In the genomic region with DNA sequence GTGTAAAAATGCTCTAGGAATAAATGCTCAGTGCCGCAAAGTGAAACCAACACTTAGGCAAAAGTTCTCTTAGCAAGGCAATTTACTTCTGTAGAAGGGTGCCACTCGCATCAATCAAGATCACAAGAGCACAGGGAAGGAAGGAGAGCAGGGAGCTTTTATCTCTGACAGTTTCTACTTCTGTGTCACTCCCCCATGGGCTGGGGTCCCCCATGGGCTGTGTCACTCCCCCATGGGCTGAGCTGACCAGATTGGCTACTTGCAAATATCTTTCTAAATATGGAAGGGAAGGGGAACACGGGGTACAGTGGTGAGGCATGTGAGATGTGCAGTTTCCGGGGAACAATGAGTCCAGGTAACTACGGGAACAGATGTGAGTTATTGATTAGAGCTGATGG, we compare ENCODE assay signal across 8 cellular contexts. TPM values are rescaled to one million over a fixed set of nuclear protein-coding genes. Genes with fewer than 3 reads are reported as not detected.
DNase-seq lines count a peak whose midpoint lies in the region; ATAC-seq, FAIRE-seq and TF ChIP-seq lines count a peak whose summit lies in the region.

No MANE protein-coding gene starts in this region.

- peaks cover 8% of the 10 kb centered on the region for H3K27me3 Mint-ChIP-seq in IgD-negative memory B cell

- H4K20me1 ChIP-seq in neural cell (ENCODE audit: insufficient read depth) = no peaks in the 10 kb centered on the region

- H3K4me1 Mint-ChIP-seq in IgD-negative memory B cell = peaks cover 0 to 9% (median 6%) of the 10 kb centered on the region in 3 donors

- peak overlapping the region; percentile 73 to 96 (median 89) for H3K4me3 Mint-ChIP-seq in IgD-negative memory B cell

- H3K9me2 ChIP-seq in neural cell (ENCODE audit: insufficient read depth, low read length) = no peaks in the 10 kb centered on the region

- TF ChIP-seq CTCF in A549 (IDR thresholded peaks at IDR 0.05) = no peak
- no peak for TF ChIP-seq CTCF in coronary artery (IDR thresholded peaks at IDR 0.05)
- TF ChIP-seq CTCF in neural cell (IDR thresholded peaks at IDR 0.05; ENCODE audit: poor library complexity, severe bottlenecking) = no peak

- peaks cover 1 to 5% (median 2%) of the 10 kb centered on the region in 3 donors for H3K9me3 Mint-ChIP-seq in IgD-negative memory B cell

- H3K4me1 ChIP-seq in A549 = no peaks in the 10 kb centered on the region

- POLR2A ChIA-PET in A549 (lab: Yijun Ruan, JAX) = no interaction called here

- no peak for FAIRE-seq in A549 (lab: Jason Lieb, UNC)

- no peak for TF ChIP-seq POLR2A in A549 (IDR thresholded peaks at IDR 0.05; ENCODE audit: low read length)

- no peaks in the 10 kb centered on the region for H3K9me3 ChIP-seq in A549
- no peaks in the 10 kb centered on the region for H3K9me3 ChIP-seq in neural cell (ENCODE audit: low read length)

- no peaks in the 10 kb centered on the region for H3K27me3 ChIP-seq in neural cell (ENCODE audit: insufficient read depth, low read depth, low read length)

- peak overlapping the region in 1 of 2 experiments; percentile 39; a peak in 2 of 6 replicates for H3K27ac ChIP-seq in A549
- H3K27ac ChIP-seq in coronary artery = no peak overlapping the region
- H3K27ac ChIP-seq in neural cell (ENCODE audit: low read length) = no peak overlapping the region

- DNase-seq in A549 (ENCODE audit: low read depth in 1 of 2, low spot score in 1 of 2) = no peak
- no peak for DNase-seq in coronary artery (ENCODE audit: low spot score)
- no peak for DNase-seq in KG1 (lab: John Stamatoyannopoulos, UW)
- DNase-seq in medulla oblongata (ENCODE audit: extremely low spot score) = no peak
- no peak for DNase-seq in 8988T

- no peaks in the 10 kb centered on the region for H3K79me2 ChIP-seq in neural cell (replicated peaks; ENCODE audit: insufficient read depth, low read length)

- TF ChIP-seq EP300 in A549 (IDR thresholded peaks at IDR 0.05) = no peak
- TF ChIP-seq EP300 in neural cell (conservative IDR thresholded peaks at IDR 0.05; ENCODE audit: poor library complexity, severe bottlenecking) = no peak

- CTCF ChIA-PET in A549 (lab: Yijun Ruan, JAX) = interaction anchor here (0.6 to 1.6 kb wide), 10 partner anchors 13 to 605 kb away, joined by 3 to 6 read pairs (median 3); a partner anchor contains a TSS

- no peak overlapping the region for H3K27ac Mint-ChIP-seq in IgD-negative memory B cell

- no peaks in the 10 kb centered on the region for H3F3A ChIP-seq in neural cell (ENCODE audit: insufficient read depth, low read length, poor library complexity, severe bottlenecking)

- H3K4me3 ChIP-seq in A549 (peak overlapping the region; percentile 45), coronary artery (peak overlapping the region; percentile 71), neural cell (ENCODE audit: low read length) (peak overlapping the region; percentile 61)

- H3K36me3 ChIP-seq in neural cell (ENCODE audit: insufficient read depth, low read length) = no peaks in the 10 kb centered on the region

- H3K36me3 Mint-ChIP-seq in IgD-negative memory B cell = no peaks in the 10 kb centered on the region

- ATAC-seq in A549 = peak; percentile 23 to 51; a peak in 4 of 6 replicates
- ATAC-seq in GM19463 (IDR thresholded peaks at IDR 0.05; ENCODE audit: unreplicated experiment) = peak; percentile 20

- H3K9ac ChIP-seq in neural cell (ENCODE audit: low read length) = no peak overlapping the region

- 18% methylated on average over 5 of the region's 5 CpGs for WGBS in A549 (ENCODE audit: missing lambda C conversion rate)

- H2AFZ ChIP-seq in neural cell (ENCODE audit: low read depth, low read length) = no peak overlapping the region

- H3K4me2 ChIP-seq in A549 (peak overlapping the region; percentile 92), neural cell (ENCODE audit: low read length) (no peak overlapping the region)

- TF ChIP-seq RAD21 in A549 (conservative IDR thresholded peaks at IDR 0.05 in 1 of 2, IDR thresholded peaks at IDR 0.05 in 1 of 2) (no peak), neural cell (conservative IDR thresholded peaks at IDR 0.05) (no peak)

TF ChIP-seq in A549, 52 proteins besides CTCF, POLR2A, EP300 and RAD21:
- TF ChIP-seq, protein P1, sequence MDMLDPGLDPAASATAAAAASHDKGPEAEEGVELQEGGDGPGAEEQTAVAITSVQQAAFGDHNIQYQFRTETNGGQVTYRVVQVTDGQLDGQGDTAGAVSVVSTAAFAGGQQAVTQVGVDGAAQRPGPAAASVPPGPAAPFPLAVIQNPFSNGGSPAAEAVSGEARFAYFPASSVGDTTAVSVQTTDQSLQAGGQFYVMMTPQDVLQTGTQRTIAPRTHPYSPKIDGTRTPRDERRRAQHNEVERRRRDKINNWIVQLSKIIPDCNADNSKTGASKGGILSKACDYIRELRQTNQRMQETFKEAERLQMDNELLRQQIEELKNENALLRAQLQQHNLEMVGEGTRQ (IDR thresholded peaks at IDR 0.05) = no peak
- TF ChIP-seq HEYL (CRISPR knock-in tag; IDR thresholded peaks at IDR 0.05) = no peak

TF ChIP-seq in neural cell, 6 proteins besides CTCF, POLR2A, EP300 and RAD21 (continues in another document):
- no peak for TF ChIP-seq MXI1 (conservative IDR thresholded peaks at IDR 0.05; ENCODE audit: poor library complexity, severe bottlenecking)
- TF ChIP-seq, protein P2, sequence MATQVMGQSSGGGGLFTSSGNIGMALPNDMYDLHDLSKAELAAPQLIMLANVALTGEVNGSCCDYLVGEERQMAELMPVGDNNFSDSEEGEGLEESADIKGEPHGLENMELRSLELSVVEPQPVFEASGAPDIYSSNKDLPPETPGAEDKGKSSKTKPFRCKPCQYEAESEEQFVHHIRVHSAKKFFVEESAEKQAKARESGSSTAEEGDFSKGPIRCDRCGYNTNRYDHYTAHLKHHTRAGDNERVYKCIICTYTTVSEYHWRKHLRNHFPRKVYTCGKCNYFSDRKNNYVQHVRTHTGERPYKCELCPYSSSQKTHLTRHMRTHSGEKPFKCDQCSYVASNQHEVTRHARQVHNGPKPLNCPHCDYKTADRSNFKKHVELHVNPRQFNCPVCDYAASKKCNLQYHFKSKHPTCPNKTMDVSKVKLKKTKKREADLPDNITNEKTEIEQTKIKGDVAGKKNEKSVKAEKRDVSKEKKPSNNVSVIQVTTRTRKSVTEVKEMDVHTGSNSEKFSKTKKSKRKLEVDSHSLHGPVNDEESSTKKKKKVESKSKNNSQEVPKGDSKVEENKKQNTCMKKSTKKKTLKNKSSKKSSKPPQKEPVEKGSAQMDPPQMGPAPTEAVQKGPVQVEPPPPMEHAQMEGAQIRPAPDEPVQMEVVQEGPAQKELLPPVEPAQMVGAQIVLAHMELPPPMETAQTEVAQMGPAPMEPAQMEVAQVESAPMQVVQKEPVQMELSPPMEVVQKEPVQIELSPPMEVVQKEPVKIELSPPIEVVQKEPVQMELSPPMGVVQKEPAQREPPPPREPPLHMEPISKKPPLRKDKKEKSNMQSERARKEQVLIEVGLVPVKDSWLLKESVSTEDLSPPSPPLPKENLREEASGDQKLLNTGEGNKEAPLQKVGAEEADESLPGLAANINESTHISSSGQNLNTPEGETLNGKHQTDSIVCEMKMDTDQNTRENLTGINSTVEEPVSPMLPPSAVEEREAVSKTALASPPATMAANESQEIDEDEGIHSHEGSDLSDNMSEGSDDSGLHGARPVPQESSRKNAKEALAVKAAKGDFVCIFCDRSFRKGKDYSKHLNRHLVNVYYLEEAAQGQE (IDR thresholded peaks at IDR 0.05; ENCODE audit: borderline replicate concordance) = no peak
- no peak for TF ChIP-seq TAF1 (IDR thresholded peaks at IDR 0.05; ENCODE audit: low read depth)
- no peak for TF ChIP-seq SMC3 (conservative IDR thresholded peaks at IDR 0.05; ENCODE audit: poor library complexity)
- no peak for TF ChIP-seq POLR2AphosphoS5 (IDR thresholded peaks at IDR 0.05)

RNA-seq across cellular contexts. Expression of a gene that starts 0.4 kb away (rescaled TPM):
- polyA plus RNA-seq in A549 (2011; rRNA removed) (not detected in 2 replicates), A549 (2017; fragmentation: RNase III; extraction: RNeasy Plus Mini Kit Qiagen cat#74134 plus additional on column Dnase treatment) (not detected in 3 replicates), IgD-negative memory B cell (not detected), neural cell (not detected in 2 replicates)
- polyA plus RNA-seq in A549 (2012; cell fraction: cytosol; rRNA removed) = not detected in 2 replicates
- not detected in 2 replicates for polyA plus RNA-seq in A549 (2012; cell fraction: nucleus; rRNA removed)
- polyA minus RNA-seq in A549 (2011; rRNA and poly(A)+ RNA removed) = not detected in 2 replicates
- polyA minus RNA-seq in neural cell = not detected in 2 replicates

RNA-seq across cellular contexts. Expression of a gene that starts 18.1 kb away (rescaled TPM):
- polyA plus RNA-seq in A549 (2011; rRNA removed) (not detected in 2 replicates), A549 (2017; fragmentation: RNase III; extraction: RNeasy Plus Mini Kit Qiagen cat#74134 plus additional on column Dnase treatment) (not detected in 3 replicates), IgD-negative memory B cell (not detected), neural cell (not detected in 2 replicates)
- not detected in 2 replicates for polyA plus RNA-seq in A549 (2012; cell fraction: cytosol; rRNA removed)
- not detected in 2 replicates for polyA plus RNA-seq in A549 (2012; cell fraction: nucleus; rRNA removed)
- polyA minus RNA-seq in A549 (2011; rRNA and poly(A)+ RNA removed) = 0.21 TPM in 1 of 2 replicates, not detected in the other
- not detected in 2 replicates for polyA minus RNA-seq in neural cell

RNA-seq across cellular contexts. Expression of a gene that starts 26.0 kb away (rescaled TPM):
- not detected in 2 replicates for polyA plus RNA-seq in A549 (2011; rRNA removed)
- polyA plus RNA-seq in A549 (2012; cell fraction: cytosol; rRNA removed) = not detected in 2 replicates
- polyA plus RNA-seq in A549 (2012; cell fraction: nucleus; rRNA removed) = not detected in 2 replicates
- polyA plus RNA-seq in A549 (2017; fragmentation: RNase III; extraction: RNeasy Plus Mini Kit Qiagen cat#74134 plus additional on column Dnase treatment) = not detected in 3 replicates
- polyA minus RNA-seq in A549 (2011; rRNA and poly(A)+ RNA removed) = 0.21 TPM in 1 of 2 replicates, not detected in the other
- polyA plus RNA-seq in IgD-negative memory B cell = not detected
- not detected in 2 replicates for polyA plus RNA-seq in neural cell
- polyA minus RNA-seq in neural cell = not detected in 2 replicates

RNA-seq across cellular contexts. Expression of a gene that starts 32.6 kb away (rescaled TPM):
- polyA plus RNA-seq in A549 (2011; rRNA removed) (not detected in 2 replicates), A549 (2017; fragmentation: RNase III; extraction: RNeasy Plus Mini Kit Qiagen cat#74134 plus additional on column Dnase treatment) (not detected in 3 replicates), IgD-negative memory B cell (not detected), neural cell (not detected in 2 replicates)
- not detected in 2 replicates for polyA plus RNA-seq in A549 (2012; cell fraction: cytosol; rRNA removed)
- not detected in 2 replicates for polyA plus RNA-seq in A549 (2012; cell fraction: nucleus; rRNA removed)
- polyA minus RNA-seq in A549 (2011; rRNA and poly(A)+ RNA removed) = not detected in 2 replicates
- polyA minus RNA-seq in neural cell = not detected in 2 replicates

RNA-seq across cellular contexts. Expression of a gene that starts 48.4 kb away (rescaled TPM):
- polyA plus RNA-seq in A549 (2011; rRNA removed) (not detected in 2 replicates), A549 (2017; fragmentation: RNase III; extraction: RNeasy Plus Mini Kit Qiagen cat#74134 plus additional on column Dnase treatment) (not detected in 3 replicates), IgD-negative memory B cell (not detected), neural cell (not detected in 2 replicates)
- not detected in 2 replicates for polyA plus RNA-seq in A549 (2012; cell fraction: cytosol; rRNA removed)
- polyA plus RNA-seq in A549 (2012; cell fraction: nucleus; rRNA removed) = not detected in 2 replicates
- polyA minus RNA-seq in A549 (2011; rRNA and poly(A)+ RNA removed) = not detected in 2 replicates
- not detected in 2 replicates for polyA minus RNA-seq in neural cell
